Comparison of ENCODE assay signal across 8 cellular contexts in genomic region chr1:54405894-54406293, GRCh38. TPM values are rescaled to one million over a fixed set of nuclear protein-coding genes. Genes with fewer than 3 reads are reported as not detected.
DNase-seq lines count a peak whose midpoint lies in the region; ATAC-seq and TF ChIP-seq lines count a peak whose summit lies in the region.

No MANE protein-coding gene starts in this region.

- TF ChIP-seq POLR2A in breast epithelium (IDR thresholded peaks at IDR 0.05), result no peak

- ATAC-seq in natural killer cell, result no peak

- H3K4me3 ChIP-seq in AG09309 (ENCODE audit: control insufficient read depth, low read depth, low read length) (peak overlapping the region; percentile 53), HEK293 (ENCODE audit: low read depth, low read length) (peak overlapping the region; percentile 57), breast epithelium (peak overlapping the region; percentile 94 to 99 (median 96))

- intact Hi-C loops in breast epithelium (cut with DNase I; ENCODE audit: low total_unique reads), result loop anchor here (2.0 to 10.0 kb wide), 3 partner anchors 83 to 399 kb away; partner anchors contain the start of gene TTC22
- intact Hi-C loops in natural killer cell (cut with micrococcal nuclease), result loop anchor here (2.0 to 10.0 kb wide), 6 partner anchors 25 to 401 kb away; partner anchors contain the start of genes TCEANC2, TMEM59 and TTC4
- intact Hi-C loops in activated T-helper 2 cell treated with anti-CD3 and anti-CD28 coated beads, Interferon-gamma antibody, Interleukin-2, Interleukin-4, amounts not matched to agents 10 μg/mL and 5 μg/mL and 100 μg/mL, durations not matched to agents 14 hours and 24 hours and 36 hours (cut with micrococcal nuclease), result loop anchor here (2.0 to 10.0 kb wide), 4 partner anchors 136 to 481 kb away; partner anchors contain the start of genes DHCR24, IFT25 and LRRC42

- TF ChIP-seq CTCF in AG09309 (IDR thresholded peaks at IDR 0.05; ENCODE audit: control insufficient read depth, insufficient read depth, low read depth, low read length, missing control alignments), result no peak
- TF ChIP-seq CTCF in HEK293 (tag by site-specific recombination; IDR thresholded peaks at IDR 0.05), result no peak
- TF ChIP-seq CTCF in breast epithelium (IDR thresholded peaks at IDR 0.05), result no peak
- no peak for TF ChIP-seq CTCF in natural killer cell (IDR thresholded peaks at IDR 0.05)

- H3K36me3 ChIP-seq in HEK293 (ENCODE audit: control insufficient read depth in 2 of 2, insufficient read depth in 1 of 2, low read length in 2 of 2) (peaks cover 4 to 24% of the 10 kb centered on the region in 2 experiments; a peak in 1 of 3 replicates), breast epithelium (no peaks in the 10 kb centered on the region)

- DNase-seq in AG09309 (ENCODE audit: low read depth), result no peak
- DNase-seq in breast epithelium (ENCODE audit: low spot score in 2 of 2), result no peak
- no peak for DNase-seq in natural killer cell
- DNase-seq in activated T-helper 2 cell treated with anti-CD3 and anti-CD28 coated beads, Interferon-gamma antibody, Interleukin-2, Interleukin-4, amounts not matched to agents 10 μg/mL and 5 μg/mL and 100 μg/mL, durations not matched to agents 14 hours and 24 hours and 36 hours (ENCODE audit: low spot score), result no peak
- DNase-seq in LoVo (ENCODE audit: low spot score), result no peak
- DNase-seq in stimulated activated CD8-positive, alpha-beta memory T cell treated with anti-CD3 and anti-CD28 coated beads, Interleukin-4, amount 100 ng/mL, for 48 hours, result no peak
- DNase-seq in COLO668 (lab: John Stamatoyannopoulos, UW; ENCODE audit: unreplicated experiment), result no peak

- no peaks in the 10 kb centered on the region for H3K9me3 Mint-ChIP-seq in natural killer cell
- no peaks in the 10 kb centered on the region for H3K9me3 Mint-ChIP-seq in activated T-helper 2 cell treated with anti-CD3 and anti-CD28 coated beads, Interferon-gamma antibody, Interleukin-2, Interleukin-4, amounts not matched to agents 10 μg/mL and 5 μg/mL and 100 μg/mL, durations not matched to agents 14 hours and 24 hours and 36 hours

- H3K4me3 Mint-ChIP-seq in natural killer cell, result peak overlapping the region; percentile 80
- no peak overlapping the region for H3K4me3 Mint-ChIP-seq in activated T-helper 2 cell treated with anti-CD3 and anti-CD28 coated beads, Interferon-gamma antibody, Interleukin-2, Interleukin-4, amounts not matched to agents 10 μg/mL and 5 μg/mL and 100 μg/mL, durations not matched to agents 14 hours and 24 hours and 36 hours (ENCODE audit: low read depth)

- H3K27ac ChIP-seq in HEK293 (ENCODE audit: extremely low read depth, low read depth, low read length) (no peak overlapping the region; the same call in 1 of the 2 replicates), breast epithelium (peak overlapping the region in 1 of 2 donors; percentile 98)

- peaks cover 72 to 74% of the 10 kb centered on the region in 2 donors for H3K4me1 Mint-ChIP-seq in natural killer cell
- peaks cover 65% of the 10 kb centered on the region for H3K4me1 Mint-ChIP-seq in activated T-helper 2 cell treated with anti-CD3 and anti-CD28 coated beads, Interferon-gamma antibody, Interleukin-2, Interleukin-4, amounts not matched to agents 10 μg/mL and 5 μg/mL and 100 μg/mL, durations not matched to agents 14 hours and 24 hours and 36 hours (ENCODE audit: low read depth)

- H3K27me3 Mint-ChIP-seq in natural killer cell (ENCODE audit: low read depth in 2 of 2), result no peaks in the 10 kb centered on the region
- H3K27me3 Mint-ChIP-seq in activated T-helper 2 cell treated with anti-CD3 and anti-CD28 coated beads, Interferon-gamma antibody, Interleukin-2, Interleukin-4, amounts not matched to agents 10 μg/mL and 5 μg/mL and 100 μg/mL, durations not matched to agents 14 hours and 24 hours and 36 hours (ENCODE audit: low read depth), result no peaks in the 10 kb centered on the region

- no peaks in the 10 kb centered on the region for H3K27me3 ChIP-seq in breast epithelium

- POLR2A ChIA-PET in HEK293 (lab: Yijun Ruan, JAX), result interaction anchor here (0.6 to 2.3 kb wide), 5 partner anchors 23 to 284 kb away, joined by 3 to 44 read pairs (median 3); no protein-coding TSS in a partner anchor

- H3K36me3 Mint-ChIP-seq in natural killer cell, result peaks cover 14% of the 10 kb centered on the region
- peaks cover 39% of the 10 kb centered on the region for H3K36me3 Mint-ChIP-seq in activated T-helper 2 cell treated with anti-CD3 and anti-CD28 coated beads, Interferon-gamma antibody, Interleukin-2, Interleukin-4, amounts not matched to agents 10 μg/mL and 5 μg/mL and 100 μg/mL, durations not matched to agents 14 hours and 24 hours and 36 hours (ENCODE audit: low read depth)

- H3K4me1 ChIP-seq in HEK293 (ENCODE audit: control insufficient read depth, insufficient read depth, low read length) (peaks cover 16% of the 10 kb centered on the region), breast epithelium (peaks cover 12 to 23% of the 10 kb centered on the region in 2 donors)

- H3K9me3 ChIP-seq in HEK293 (ENCODE audit: control insufficient read depth, insufficient read depth, low read depth, low read length) (no peaks in the 10 kb centered on the region), breast epithelium (no peaks in the 10 kb centered on the region)

- H3K27ac Mint-ChIP-seq in natural killer cell, result peak overlapping the region in 1 of 2 donors; percentile 86
- H3K27ac Mint-ChIP-seq in activated T-helper 2 cell treated with anti-CD3 and anti-CD28 coated beads, Interferon-gamma antibody, Interleukin-2, Interleukin-4, amounts not matched to agents 10 μg/mL and 5 μg/mL and 100 μg/mL, durations not matched to agents 14 hours and 24 hours and 36 hours, result no peak overlapping the region

- CTCF ChIA-PET in HEK293 (lab: Yijun Ruan, JAX), result interaction anchor here (0.6 to 0.7 kb wide), 3 partner anchors 9 to 84 kb away, joined by 3 read pairs; no protein-coding TSS in a partner anchor

TF ChIP-seq in HEK293, 187 proteins besides CTCF, POLR2A, EP300 and RAD21:
- TF ChIP-seq ZFP69B (tag by site-specific recombination; IDR thresholded peaks at IDR 0.05), result no peak

RNA-seq across cellular contexts. Expression of gene SSBP3, which starts 0.3 kb away (rescaled TPM):
- 10 to 100 TPM; 21.3 to 28.0 (median 25.6) TPM for total RNA-seq in breast epithelium
- 100 to 1,000 TPM; 162 to 224 (median 164) TPM for total RNA-seq in natural killer cell
- total RNA-seq in activated T-helper 2 cell treated with anti-CD3 and anti-CD28 coated beads, Interferon-gamma antibody, Interleukin-2, Interleukin-4, amounts not matched to agents 10 μg/mL and 5 μg/mL and 100 μg/mL, durations not matched to agents 14 hours and 24 hours and 36 hours, result 84.4 and 89.9 TPM in 2 replicates
